In the genomic region with DNA sequence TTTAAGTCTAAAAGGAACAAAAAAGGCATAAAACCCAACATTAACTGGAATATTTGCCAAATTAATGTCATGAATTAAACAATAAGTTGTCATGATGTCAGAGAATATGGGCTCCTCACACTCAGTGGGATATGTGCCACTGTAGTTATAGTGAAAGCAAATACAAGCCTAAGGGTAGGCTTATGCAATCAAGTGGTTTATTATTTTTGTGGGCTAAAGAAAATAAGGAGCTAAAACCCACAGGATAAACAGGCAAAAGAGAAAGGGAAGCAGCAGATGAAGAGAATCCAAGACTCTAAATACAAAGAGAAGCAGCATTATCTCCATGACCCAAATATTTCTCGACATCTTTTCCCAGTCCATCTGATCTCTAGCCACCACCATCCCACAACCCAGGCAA, we compare ENCODE assay signal across 12 cellular contexts. TPM values are rescaled to one million over a fixed set of nuclear protein-coding genes. Genes with fewer than 3 reads are reported as not detected.
A peak's percentile ranks its signal among the peaks of the same experiment; 100 is the strongest.
DNase-seq lines count a peak whose midpoint lies in the region; ATAC-seq, FAIRE-seq and TF ChIP-seq lines count a peak whose summit lies in the region.
"Had no signal": no experiment of that assay in that cellular context is flagged by ENCODE, and none has a peak within 500 bp of the region (broad histone marks: within the 10 kb centered on the region; RNA-seq: fewer than 3 reads in every experiment).

No MANE protein-coding gene starts in this region.

- no peak overlapping the region for H3K4me3 ChIP-seq in esophagus muscularis mucosa

- no peaks in the 10 kb centered on the region for H3K9me3 Mint-ChIP-seq in effector memory CD8-positive, alpha-beta T cell
- H3K9me3 Mint-ChIP-seq: activated B cell treated with CpG ODN at 0.5 μM for 24 hours had no signal

- H3K27ac Mint-ChIP-seq in effector memory CD8-positive, alpha-beta T cell: no peak overlapping the region
- H3K27ac Mint-ChIP-seq: activated B cell treated with CpG ODN at 0.5 μM for 24 hours had no signal

- FAIRE-seq in RCC 7860 (lab: Jason Lieb, UNC): no peak
- FAIRE-seq: H1 had no signal

- peak; percentile 33 for ATAC-seq in effector memory CD8-positive, alpha-beta T cell (replicated peaks)
- ATAC-seq in HG03025 (IDR thresholded peaks at IDR 0.05; ENCODE audit: low FRiP score, unreplicated experiment): no peak

- WGBS in esophagus muscularis mucosa: 78% methylated on average over 1 of the region's 1 CpG

- intact Hi-C loops in esophagus muscularis mucosa (cut with DNase I): no loop called here

- H3K27me3 ChIP-seq in esophagus muscularis mucosa: no peaks in the 10 kb centered on the region

- DNase-seq in Daoy (ENCODE audit: low read depth) (peak; percentile 67), NOMO-1 (lab: John Stamatoyannopoulos, UW; ENCODE audit: unreplicated experiment in 2 of 2) (peak; percentile 15 to 54), non-pigmented ciliary epithelial cell (ENCODE audit: low read depth) (peak; percentile 45), RCC 7860 (ENCODE audit: low spot score) (no peak), esophagus muscularis mucosa (ENCODE audit: extremely low spot score) (no peak), HuH-7 (ENCODE audit: low spot score) (no peak)
- DNase-seq in effector memory CD8-positive, alpha-beta T cell: no peak
- DNase-seq: activated B cell treated with CpG ODN at 0.5 μM for 24 hours; activated effector memory CD4-positive, alpha-beta T cell treated with Interleukin-2 at 50 U/mL for 16 hours; NCI-H1417 had no signal

- peaks cover 47% of the 10 kb centered on the region for H3K36me3 Mint-ChIP-seq in effector memory CD8-positive, alpha-beta T cell (ENCODE audit: insufficient read depth)

- no peaks in the 10 kb centered on the region for H3K27me3 Mint-ChIP-seq in effector memory CD8-positive, alpha-beta T cell
- H3K27me3 Mint-ChIP-seq: activated B cell treated with CpG ODN at 0.5 μM for 24 hours had no signal

- peak overlapping the region; percentile 33 to 39 for H3K4me3 Mint-ChIP-seq in effector memory CD8-positive, alpha-beta T cell
- H3K4me3 Mint-ChIP-seq: activated B cell treated with CpG ODN at 0.5 μM for 24 hours had no signal

- no peaks in the 10 kb centered on the region for H3K9me3 ChIP-seq in esophagus muscularis mucosa

- no peak for TF ChIP-seq POLR2A in esophagus muscularis mucosa (IDR thresholded peaks at IDR 0.05; ENCODE audit: low read depth)

- peaks cover 63 to 87% (median 83%) of the 10 kb centered on the region in 4 donors for H3K4me1 ChIP-seq in esophagus muscularis mucosa

- peaks cover 0 to 3% (median 0%) of the 10 kb centered on the region in 4 donors for H3K36me3 ChIP-seq in esophagus muscularis mucosa

- peaks cover 74 to 85% of the 10 kb centered on the region in 2 donors for H3K4me1 Mint-ChIP-seq in effector memory CD8-positive, alpha-beta T cell (ENCODE audit: low read depth in 2 of 2)

- TF ChIP-seq EP300 in esophagus muscularis mucosa (IDR thresholded peaks at IDR 0.05): no peak

- TF ChIP-seq CTCF in esophagus muscularis mucosa (IDR thresholded peaks at IDR 0.05): no peak

- H3K27ac ChIP-seq in esophagus muscularis mucosa (replicated peaks in 1 of 4): peak overlapping the region in 2 of 4 donors; percentile 2 to 16

RNA-seq across cellular contexts. Expression of a gene that starts 17.5 kb away (rescaled TPM):
- 586 and 605 TPM in 2 replicates for total RNA-seq in Daoy (2014; rRNA removed; shearing (Covaris generic))
- total RNA-seq in esophagus muscularis mucosa: 100 to 1,000 TPM; 223 to 239 (median 230) TPM

RNA-seq across cellular contexts. Expression of a gene that starts 57.7 kb away (rescaled TPM):
- 34.3 and 43.2 TPM in 2 replicates for total RNA-seq in Daoy (2014; rRNA removed; shearing (Covaris generic))
- total RNA-seq in esophagus muscularis mucosa: 10 to 100 TPM; 12.9 to 17.7 (median 14.9) TPM

Comparison
In these comparisons a context has a peak if more than half of its experiments do, and no peak if none do; other contexts are left out.
1. DNase-seq: peak in Daoy (single experiment), NOMO-1 (2 of 2) and non-pigmented ciliary epithelial cell (single experiment); none in effector memory CD8-positive, alpha-beta T cell (0 of 3), RCC 7860 (single experiment), esophagus muscularis mucosa (single experiment) and HuH-7 (single experiment).